In the genomic region with DNA sequence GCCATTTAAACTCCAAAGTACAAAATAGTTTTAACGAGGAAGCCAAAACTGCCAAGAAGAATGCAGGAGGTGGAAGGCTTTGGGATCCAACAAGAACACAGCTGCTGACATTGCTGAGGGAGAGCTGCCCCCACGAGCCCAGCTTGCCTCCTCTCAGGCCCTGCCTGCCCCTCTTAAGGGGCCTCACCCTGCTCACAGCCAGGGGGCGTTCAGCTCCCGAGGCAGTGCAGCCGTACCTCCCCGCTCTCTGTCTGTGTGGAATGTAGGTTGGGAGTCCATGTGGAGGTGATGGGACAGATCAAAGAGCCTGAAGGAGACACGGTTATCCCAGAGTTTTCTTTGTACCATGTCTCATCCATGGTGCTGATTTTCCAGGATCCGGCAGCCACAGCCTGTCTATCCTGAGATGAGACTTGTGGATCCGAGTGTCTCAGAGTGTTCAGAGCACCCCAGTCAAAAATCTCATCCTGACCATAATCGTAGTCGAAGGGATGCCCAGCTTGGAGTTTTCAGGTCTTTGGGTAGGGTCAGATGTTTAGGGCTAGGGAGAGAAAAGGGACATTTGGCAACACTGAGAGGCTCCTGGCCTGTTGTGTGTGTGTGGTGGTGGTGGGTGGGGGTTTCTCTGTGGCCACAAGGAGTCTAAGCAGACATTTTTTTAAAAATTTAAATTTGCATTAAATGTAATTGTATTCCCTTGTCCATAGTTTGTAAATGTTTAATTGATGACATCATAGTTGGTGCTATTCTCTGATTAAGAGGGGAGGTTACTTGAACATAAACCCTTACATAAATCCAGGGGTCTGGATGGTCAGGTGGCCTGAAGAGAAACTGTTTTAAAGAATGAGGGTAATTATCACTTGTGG, we compare ENCODE assay signal across 1 cellular context.
A peak's percentile ranks its signal among the peaks of the same experiment; 100 is the strongest.
TF ChIP-seq lines count a peak whose summit lies in the region.

No MANE protein-coding gene starts in this region.

TF ChIP-seq in HEK293, 187 proteins besides CTCF, POLR2A, EP300 and RAD21 (continued from another document):
- TF ChIP-seq, protein P1, sequence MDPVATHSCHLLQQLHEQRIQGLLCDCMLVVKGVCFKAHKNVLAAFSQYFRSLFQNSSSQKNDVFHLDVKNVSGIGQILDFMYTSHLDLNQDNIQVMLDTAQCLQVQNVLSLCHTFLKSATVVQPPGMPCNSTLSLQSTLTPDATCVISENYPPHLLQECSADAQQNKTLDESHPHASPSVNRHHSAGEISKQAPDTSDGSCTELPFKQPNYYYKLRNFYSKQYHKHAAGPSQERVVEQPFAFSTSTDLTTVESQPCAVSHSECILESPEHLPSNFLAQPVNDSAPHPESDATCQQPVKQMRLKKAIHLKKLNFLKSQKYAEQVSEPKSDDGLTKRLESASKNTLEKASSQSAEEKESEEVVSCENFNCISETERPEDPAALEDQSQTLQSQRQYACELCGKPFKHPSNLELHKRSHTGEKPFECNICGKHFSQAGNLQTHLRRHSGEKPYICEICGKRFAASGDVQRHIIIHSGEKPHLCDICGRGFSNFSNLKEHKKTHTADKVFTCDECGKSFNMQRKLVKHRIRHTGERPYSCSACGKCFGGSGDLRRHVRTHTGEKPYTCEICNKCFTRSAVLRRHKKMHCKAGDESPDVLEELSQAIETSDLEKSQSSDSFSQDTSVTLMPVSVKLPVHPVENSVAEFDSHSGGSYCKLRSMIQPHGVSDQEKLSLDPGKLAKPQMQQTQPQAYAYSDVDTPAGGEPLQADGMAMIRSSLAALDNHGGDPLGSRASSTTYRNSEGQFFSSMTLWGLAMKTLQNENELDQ (tag by site-specific recombination; IDR thresholded peaks at IDR 0.05; ENCODE audit: low read depth): no peak
- TF ChIP-seq, protein P2, sequence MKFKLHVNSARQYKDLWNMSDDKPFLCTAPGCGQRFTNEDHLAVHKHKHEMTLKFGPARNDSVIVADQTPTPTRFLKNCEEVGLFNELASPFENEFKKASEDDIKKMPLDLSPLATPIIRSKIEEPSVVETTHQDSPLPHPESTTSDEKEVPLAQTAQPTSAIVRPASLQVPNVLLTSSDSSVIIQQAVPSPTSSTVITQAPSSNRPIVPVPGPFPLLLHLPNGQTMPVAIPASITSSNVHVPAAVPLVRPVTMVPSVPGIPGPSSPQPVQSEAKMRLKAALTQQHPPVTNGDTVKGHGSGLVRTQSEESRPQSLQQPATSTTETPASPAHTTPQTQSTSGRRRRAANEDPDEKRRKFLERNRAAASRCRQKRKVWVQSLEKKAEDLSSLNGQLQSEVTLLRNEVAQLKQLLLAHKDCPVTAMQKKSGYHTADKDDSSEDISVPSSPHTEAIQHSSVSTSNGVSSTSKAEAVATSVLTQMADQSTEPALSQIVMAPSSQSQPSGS (tag by site-specific recombination; IDR thresholded peaks at IDR 0.05; ENCODE audit: low read depth): peak; percentile 89
